16 cellular contexts compared by ENCODE assay signal in the genomic region with DNA sequence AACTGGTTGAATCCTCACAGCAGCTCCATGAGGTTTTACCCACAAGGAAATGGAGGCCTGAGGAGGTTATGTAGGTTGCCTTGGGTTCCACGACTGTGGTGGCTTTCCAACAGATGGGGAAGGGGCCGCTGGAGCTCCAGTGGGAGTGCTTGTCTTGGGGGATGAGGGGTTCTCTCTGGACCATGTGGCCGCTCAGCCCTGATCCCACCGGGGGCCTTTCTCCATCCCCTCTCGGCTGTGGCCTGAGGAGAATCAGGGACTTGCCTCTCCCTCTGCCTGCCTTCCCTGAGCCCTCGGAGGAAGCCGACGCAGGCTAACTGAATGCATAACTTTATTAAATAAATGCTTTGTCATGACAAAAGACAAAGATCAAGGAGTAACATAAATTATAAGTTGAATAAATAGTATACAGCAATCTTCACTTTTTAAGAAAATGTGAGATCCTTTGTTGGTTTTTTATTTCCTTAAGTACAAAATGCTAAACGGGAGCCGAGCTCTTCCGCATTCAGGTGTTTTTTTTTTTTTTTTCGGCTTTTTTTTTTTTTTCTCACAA. TPM values are rescaled to one million over a fixed set of nuclear protein-coding genes. Genes with fewer than 3 reads are reported as not detected.
"Had no signal": no experiment of that assay in that cellular context is flagged by ENCODE, and none has a peak within 500 bp of the region (broad histone marks: within the 10 kb centered on the region; RNA-seq: fewer than 3 reads in every experiment).

No MANE protein-coding gene starts in this region.

- FAIRE-seq: bronchial epithelial cell, pancreas had no signal

- H3K36me3 ChIP-seq: pancreas, transverse colon had no signal

- H3K4me3 Mint-ChIP-seq: activated naive CD4-positive, alpha-beta T cell treated with anti-CD3 and anti-CD28 coated beads, Interleukin-2, amount 50 U/mL, for 24 hours; stimulated activated naive CD8-positive, alpha-beta T cell treated with anti-CD3 and anti-CD28 coated beads, Interleukin-15, Interleukin-2, amounts not matched to agents 100 ng/mL and 50 ng/mL, for 24 hours had no signal

- H3K4me1 Mint-ChIP-seq: activated naive CD4-positive, alpha-beta T cell treated with anti-CD3 and anti-CD28 coated beads, Interleukin-2, amount 50 U/mL, for 24 hours had no signal

- H3K27ac Mint-ChIP-seq: activated naive CD4-positive, alpha-beta T cell treated with anti-CD3 and anti-CD28 coated beads, Interleukin-2, amount 50 U/mL, for 24 hours; stimulated activated naive CD8-positive, alpha-beta T cell treated with anti-CD3 and anti-CD28 coated beads, Interleukin-15, Interleukin-2, amounts not matched to agents 100 ng/mL and 50 ng/mL, for 24 hours had no signal

- H3K9me3 ChIP-seq: heart right ventricle, left ventricle myocardium inferior, pancreas, transverse colon had no signal

- H3K36me3 Mint-ChIP-seq: activated naive CD4-positive, alpha-beta T cell treated with anti-CD3 and anti-CD28 coated beads, Interleukin-2, amount 50 U/mL, for 24 hours had no signal

- H3K4me3 ChIP-seq: heart right ventricle, left ventricle myocardium inferior, pancreas, transverse colon had no signal

- H3K9me3 Mint-ChIP-seq: activated naive CD4-positive, alpha-beta T cell treated with anti-CD3 and anti-CD28 coated beads, Interleukin-2, amount 50 U/mL, for 24 hours; neural crest cell; stimulated activated naive CD8-positive, alpha-beta T cell treated with anti-CD3 and anti-CD28 coated beads, Interleukin-15, Interleukin-2, amounts not matched to agents 100 ng/mL and 50 ng/mL, for 24 hours had no signal

- H3K4me1 ChIP-seq: heart right ventricle, left ventricle myocardium inferior, pancreas, transverse colon had no signal

- ATAC-seq: pancreas had no signal

- H3K27ac ChIP-seq: heart right ventricle, left ventricle myocardium inferior, pancreas had no signal

- DNase-seq: activated CD4-positive, alpha-beta T cell treated with anti-CD3 and anti-CD28 coated beads, Interleukin-2, amount 50 U/mL, for 4 hours; activated gamma-delta T cell; cerebellar nuclear complex; cortex of kidney; heart right ventricle; kidney glomerular epithelial cell; left ventricle myocardium inferior; stimulated activated CD4-positive, alpha-beta T cell treated with anti-CD3 and anti-CD28 coated beads, Interleukin-12 subunit alpha, Interleukin-12 subunit beta, amount 100 ng/mL, for 4 hours; stimulated activated CD4-positive, alpha-beta T cell treated with anti-CD3 and anti-CD28 coated beads, Interleukin-2, amount 100 ng/mL, for 24 hours; transverse colon had no signal

- H3K27me3 ChIP-seq: pancreas, transverse colon had no signal

RNA-seq across cellular contexts. Expression of gene IGFBP5, which starts 23.5 kb away (rescaled TPM):
- total RNA-seq: T-helper 2 cell treated with Interferon-gamma antibody and Interleukin-4, amounts not matched to agents 100 ng/mL and 5 ng/mL, for 36 hours had no signal
